Comparison of ENCODE assay signal across 11 cellular contexts in the genomic region with DNA sequence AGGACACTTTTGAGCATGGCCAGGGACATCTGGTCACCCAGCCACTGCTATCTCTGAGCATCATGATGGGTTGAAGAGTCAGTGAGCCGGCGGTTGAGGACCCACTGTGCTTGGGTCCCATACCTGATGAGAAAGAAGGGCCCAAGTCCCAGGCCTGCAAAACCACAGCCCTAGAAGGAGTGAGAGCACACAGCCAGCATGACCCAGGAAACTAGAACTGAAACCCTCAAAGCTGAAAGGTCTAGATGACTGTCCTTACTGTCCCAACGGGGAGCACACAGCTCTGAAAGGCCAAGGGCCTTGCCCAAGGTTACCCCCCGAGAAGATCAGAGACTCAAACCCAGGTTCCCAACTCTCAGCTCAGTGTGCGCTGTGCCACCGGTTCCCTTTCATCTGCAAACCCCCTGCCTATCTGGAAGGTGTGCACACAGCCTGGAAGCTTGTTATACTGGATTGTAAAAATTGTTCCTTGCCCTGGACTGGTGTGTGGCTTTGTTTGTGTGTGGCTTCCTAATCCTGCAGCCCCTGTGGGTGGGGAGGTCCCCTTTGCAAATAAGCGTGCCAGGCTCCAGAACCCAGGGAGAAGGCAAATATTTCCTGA. TPM values are rescaled to one million over a fixed set of nuclear protein-coding genes. Genes with fewer than 3 reads are reported as not detected.
DNase-seq lines count a peak whose midpoint lies in the region; ATAC-seq and TF ChIP-seq lines count a peak whose summit lies in the region.
"Had no signal": no experiment of that assay in that cellular context is flagged by ENCODE, and none has a peak within 500 bp of the region (broad histone marks: within the 10 kb centered on the region; RNA-seq: fewer than 3 reads in every experiment).

No MANE protein-coding gene starts in this region.

- BruUV-seq in mammary epithelial cell (replicated peaks; lab: Mats Ljungman, UMichigan) = no TSS peak

- H4K20me1 ChIP-seq in mammary epithelial cell (ENCODE audit: insufficient read depth, low read length) = no peaks in the 10 kb centered on the region

- H3K4me2 ChIP-seq in mammary epithelial cell (ENCODE audit: insufficient read depth, low read depth, low read length) = no peak overlapping the region

- peaks cover 0 to 10% of the 10 kb centered on the region in 2 donors for H3K4me1 ChIP-seq in right atrium auricular region
- H3K4me1 ChIP-seq in aorta (ENCODE audit: control insufficient read depth in 1 of 2, insufficient read depth in 2 of 2, low read length in 2 of 2) = no peaks in the 10 kb centered on the region
- H3K4me1 ChIP-seq in mammary epithelial cell (ENCODE audit: insufficient read depth, low read length) = peaks cover 12% of the 10 kb centered on the region

- no peak for ATAC-seq in Right ventricle myocardium superior (ENCODE audit: poor library complexity)
- peak; percentile 97 for ATAC-seq in HG02610 (IDR thresholded peaks at IDR 0.05; ENCODE audit: unreplicated experiment)
- ATAC-seq in HG03460 (IDR thresholded peaks at IDR 0.05; ENCODE audit: unreplicated experiment) = peak; percentile 97
- ATAC-seq in aorta (ENCODE audit: low FRiP score) = no peak
- ATAC-seq: activated CD4-positive, alpha-beta T cell treated with anti-CD3 and anti-CD28 coated beads for 36 hours had no signal

- H3K4me3 ChIP-seq in right atrium auricular region (no peak overlapping the region), aorta (ENCODE audit: low read length in 2 of 2) (no peak overlapping the region), mammary epithelial cell (replicated peaks in 1 of 3; ENCODE audit: insufficient read depth in 1 of 3, low read depth in 2 of 3, low read length in 3 of 3) (no peak overlapping the region)
- H3K4me3 ChIP-seq: esophagus muscularis mucosa had no signal

- H3K27ac ChIP-seq in right atrium auricular region (no peak overlapping the region), aorta (ENCODE audit: low read depth in 1 of 2, low read length in 2 of 2) (no peak overlapping the region), mammary epithelial cell (ENCODE audit: insufficient read depth, low read depth, low read length) (no peak overlapping the region)
- H3K27ac ChIP-seq: esophagus muscularis mucosa had no signal

- 91 to 94% methylated on average over 7 of the region's 7 CpGs for WGBS in aorta, 2 donors
- 96% methylated on average over 6 of the region's 7 CpGs for WGBS in mammary epithelial cell (ENCODE audit: low coverage, missing lambda C conversion rate)

- intact Hi-C loops in Right ventricle myocardium superior (cut with DNase I) = no loop called here
- intact Hi-C loops in aorta (cut with DNase I) = no loop called here
- intact Hi-C loops in mammary epithelial cell (cut with micrococcal nuclease) = no loop called here

- peak; percentile 15 for DNase-seq in Right ventricle myocardium superior
- DNase-seq in right atrium auricular region (ENCODE audit: low spot score) = no peak
- peak; percentile 17 to 20 for DNase-seq in aorta
- DNase-seq in mucosa of gallbladder (ENCODE audit: low spot score) = no peak
- no peak for DNase-seq in mammary epithelial cell
- DNase-seq in SW 1271 (lab: John Stamatoyannopoulos, UW) = no peak
- DNase-seq: activated CD4-positive, alpha-beta T cell treated with anti-CD3 and anti-CD28 coated beads for 36 hours; right cardiac atrium had no signal

- H3K27me3 ChIP-seq in right atrium auricular region (no peaks in the 10 kb centered on the region), aorta (ENCODE audit: control insufficient read depth in 1 of 2, insufficient read depth in 2 of 2, low read length in 1 of 2) (no peaks in the 10 kb centered on the region), mammary epithelial cell (ENCODE audit: insufficient read depth, low read length) (no peaks in the 10 kb centered on the region)
- H3K27me3 ChIP-seq: esophagus muscularis mucosa had no signal

- H3K36me3 ChIP-seq in right atrium auricular region = no peaks in the 10 kb centered on the region
- H3K36me3 ChIP-seq in aorta (ENCODE audit: control insufficient read depth in 1 of 2, insufficient read depth in 2 of 2, low read length in 1 of 2) = no peaks in the 10 kb centered on the region
- no peaks in the 10 kb centered on the region for H3K36me3 ChIP-seq in mammary epithelial cell (ENCODE audit: insufficient read depth, low read length)
- H3K36me3 ChIP-seq: esophagus muscularis mucosa had no signal

- no peak for TF ChIP-seq CTCF in right atrium auricular region (IDR thresholded peaks at IDR 0.05)
- TF ChIP-seq CTCF in mammary epithelial cell (conservative IDR thresholded peaks at IDR 0.05 in 1 of 2, IDR thresholded peaks at IDR 0.05 in 1 of 2; ENCODE audit: extremely low read depth in 1 of 2, insufficient read depth in 1 of 2, low read depth in 1 of 2, low read length in 2 of 2) = no peak

- no peaks in the 10 kb centered on the region for H3K79me2 ChIP-seq in mammary epithelial cell (ENCODE audit: insufficient read depth, low read length)

- in situ Hi-C loops in mammary epithelial cell (cut with MboI; ENCODE audit: low sequenced_read_pairs in 2 of 2) = no loop called here

- dilution Hi-C loops in mammary epithelial cell (cut with HindIII; ENCODE audit: low sequenced_read_pairs) = no loop called here

- H3K9ac ChIP-seq in mammary epithelial cell (ENCODE audit: insufficient read depth, low read length) = no peak overlapping the region

- no peak overlapping the region for H2AFZ ChIP-seq in mammary epithelial cell (ENCODE audit: low read depth, low read length)

- H3K9me3 ChIP-seq in right atrium auricular region = no peaks in the 10 kb centered on the region
- H3K9me3 ChIP-seq in aorta (ENCODE audit: control insufficient read depth, low read length) = no peaks in the 10 kb centered on the region
- no peaks in the 10 kb centered on the region for H3K9me3 ChIP-seq in mammary epithelial cell (replicated peaks; ENCODE audit: insufficient read depth, low read length)
- H3K9me3 ChIP-seq: esophagus muscularis mucosa had no signal

- CTCF ChIA-PET in mammary epithelial cell (lab: Charles Lee; ENCODE audit: low non-redundant PET) = no interaction called here

RNA-seq across cellular contexts. Expression of a gene that starts 22.6 kb away (rescaled TPM):
- total RNA-seq in Right ventricle myocardium superior = 1,816 TPM
- 1,000 to 10,000 TPM; 1,145 to 1,486 TPM for total RNA-seq in right atrium auricular region
- 1,000 to 10,000 TPM in 1 of 2 donors, 100 to 1,000 TPM in 1; 995 to 1,176 TPM for total RNA-seq in aorta
- polyA plus RNA-seq in aorta = 1,000 to 10,000 TPM in 1 of 2 donors, 100 to 1,000 TPM in 1; 698 to 1,028 TPM
- 1,332 TPM for total RNA-seq in mucosa of gallbladder
- total RNA-seq in mammary epithelial cell = 1,000 to 10,000 TPM in 1 of 2 donors, 100 to 1,000 TPM in 1; 655 to 1,757 TPM
- 864 TPM for polyA plus RNA-seq in mammary epithelial cell
- 764 TPM for polyA minus RNA-seq in mammary epithelial cell

Comparison
In these comparisons a context has a peak if more than half of its experiments do, and no peak if none do; other contexts are left out.
1. DNase-seq: peak in Right ventricle myocardium superior (single experiment) and aorta (2 of 2); none in right atrium auricular region (single experiment), mucosa of gallbladder (single experiment), mammary epithelial cell (single experiment) and SW 1271 (0 of 2).
2. ATAC-seq: peak in HG02610 (single experiment) and HG03460 (single experiment); none in Right ventricle myocardium superior (single experiment) and aorta (single experiment).